Comparison of ENCODE assay signal across 1 cellular context in the genomic region with DNA sequence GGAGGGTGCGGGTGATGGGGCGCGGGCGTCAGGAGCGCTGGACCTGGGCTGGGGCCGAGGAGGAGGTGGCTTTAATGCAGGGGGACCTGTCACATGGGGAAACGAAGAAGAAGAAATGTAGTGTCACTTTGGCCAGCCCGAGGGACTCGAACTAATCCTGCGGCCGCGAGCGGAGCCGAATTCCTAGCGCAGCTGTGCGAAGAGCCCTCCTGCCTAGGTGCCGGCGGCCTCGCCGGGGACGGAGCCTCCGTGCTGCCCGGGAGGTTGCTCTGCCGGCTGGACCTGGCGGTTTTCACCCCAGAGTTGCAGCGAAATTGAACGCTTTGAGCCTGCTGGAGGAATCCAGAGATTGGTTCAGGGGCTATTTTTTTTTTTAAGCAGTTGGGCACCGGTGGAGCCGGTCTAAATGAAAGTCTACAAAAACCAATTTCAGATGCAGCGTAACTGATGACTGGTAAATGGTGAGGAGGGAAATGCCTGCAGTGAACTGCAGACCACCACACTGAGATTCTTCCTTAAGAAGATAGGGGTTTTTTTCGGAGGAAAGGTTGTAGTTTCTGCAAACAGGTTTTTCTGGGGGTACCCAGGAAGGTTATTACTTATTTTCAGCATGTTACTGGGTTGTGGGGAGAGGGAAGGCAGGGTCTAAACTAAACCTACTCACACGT.
TF ChIP-seq lines count a peak whose summit lies in the region.

No MANE protein-coding gene starts in this region.

TF ChIP-seq in WTC11, 78 proteins besides CTCF, POLR2A, EP300 and RAD21 (continued from another document):
- TF ChIP-seq, protein P1, sequence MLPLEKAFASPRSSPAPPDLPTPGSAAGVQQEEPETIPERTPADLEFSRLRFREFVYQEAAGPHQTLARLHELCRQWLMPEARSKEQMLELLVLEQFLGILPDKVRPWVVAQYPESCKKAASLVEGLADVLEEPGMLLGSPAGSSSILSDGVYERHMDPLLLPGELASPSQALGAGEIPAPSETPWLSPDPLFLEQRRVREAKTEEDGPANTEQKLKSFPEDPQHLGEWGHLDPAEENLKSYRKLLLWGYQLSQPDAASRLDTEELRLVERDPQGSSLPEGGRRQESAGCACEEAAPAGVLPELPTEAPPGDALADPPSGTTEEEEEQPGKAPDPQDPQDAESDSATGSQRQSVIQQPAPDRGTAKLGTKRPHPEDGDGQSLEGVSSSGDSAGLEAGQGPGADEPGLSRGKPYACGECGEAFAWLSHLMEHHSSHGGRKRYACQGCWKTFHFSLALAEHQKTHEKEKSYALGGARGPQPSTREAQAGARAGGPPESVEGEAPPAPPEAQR (CRISPR knock-in tag; IDR thresholded peaks at IDR 0.05), result no peak
- TF ChIP-seq SMAD4 (CRISPR knock-in tag; IDR thresholded peaks at IDR 0.05) (no peak), MXD4 (CRISPR knock-in tag; IDR thresholded peaks at IDR 0.05; ENCODE audit: borderline replicate concordance) (no peak)
- TF ChIP-seq, protein P2, sequence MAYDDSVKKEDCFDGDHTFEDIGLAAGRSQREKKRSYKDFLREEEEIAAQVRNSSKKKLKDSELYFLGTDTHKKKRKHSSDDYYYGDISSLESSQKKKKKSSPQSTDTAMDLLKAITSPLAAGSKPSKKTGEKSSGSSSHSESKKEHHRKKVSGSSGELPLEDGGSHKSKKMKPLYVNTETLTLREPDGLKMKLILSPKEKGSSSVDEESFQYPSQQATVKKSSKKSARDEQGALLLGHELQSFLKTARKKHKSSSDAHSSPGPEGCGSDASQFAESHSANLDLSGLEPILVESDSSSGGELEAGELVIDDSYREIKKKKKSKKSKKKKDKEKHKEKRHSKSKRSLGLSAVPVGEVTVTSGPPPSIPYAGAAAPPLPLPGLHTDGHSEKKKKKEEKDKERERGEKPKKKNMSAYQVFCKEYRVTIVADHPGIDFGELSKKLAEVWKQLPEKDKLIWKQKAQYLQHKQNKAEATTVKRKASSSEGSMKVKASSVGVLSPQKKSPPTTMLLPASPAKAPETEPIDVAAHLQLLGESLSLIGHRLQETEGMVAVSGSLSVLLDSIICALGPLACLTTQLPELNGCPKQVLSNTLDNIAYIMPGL (CRISPR knock-in tag; IDR thresholded peaks at IDR 0.05), result no peak
